ENCODE assay signal across 21 cellular contexts in the genomic region with DNA sequence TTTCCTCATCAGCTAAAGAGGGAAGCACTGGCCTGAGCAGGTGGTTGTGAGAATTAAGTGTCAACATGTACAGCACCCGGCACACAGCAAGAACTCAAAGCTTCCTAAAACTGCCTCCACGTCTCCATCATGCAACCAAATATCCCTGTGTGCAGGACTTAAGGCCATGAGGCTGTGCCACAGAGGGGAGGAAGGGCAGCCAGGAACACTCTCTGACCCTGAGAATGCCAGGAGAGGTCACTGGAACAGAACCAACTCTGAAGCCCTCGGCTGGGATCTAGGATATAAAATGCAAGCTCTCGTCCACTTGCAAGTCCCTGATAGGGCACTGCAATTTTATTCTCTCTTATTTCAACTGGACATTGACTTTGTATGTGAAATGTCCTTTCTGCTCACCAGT. TPM values are rescaled to one million over a fixed set of nuclear protein-coding genes. Genes with fewer than 3 reads are reported as not detected.
DNase-seq lines count a peak whose midpoint lies in the region; ATAC-seq, FAIRE-seq and TF ChIP-seq lines count a peak whose summit lies in the region.
"Had no signal": no experiment of that assay in that cellular context is flagged by ENCODE, and none has a peak within 500 bp of the region (broad histone marks: within the 10 kb centered on the region; RNA-seq: fewer than 3 reads in every experiment).

No MANE protein-coding gene starts in this region.

- intact Hi-C loops in Right ventricle myocardium superior (cut with DNase I) (no loop called here), cardiac septum (cut with DNase I) (no loop called here), left ventricle myocardium superior (cut with micrococcal nuclease) (no loop called here)

- H2BK5ac ChIP-seq in neuronal stem cell (ENCODE audit: low read length) = no peak overlapping the region

- no peak overlapping the region for H2AK5ac ChIP-seq in neuronal stem cell (ENCODE audit: low read depth, low read length)

- no peak overlapping the region for H4K91ac ChIP-seq in neuronal stem cell (ENCODE audit: low read depth, low read length, poor library complexity)

- peak; percentile 32 for FAIRE-seq in bronchial epithelial cell (lab: Jason Lieb, UNC)
- FAIRE-seq: GM12891, GM18507, H54 had no signal

- H3K9me3 ChIP-seq in neuronal stem cell (replicated peaks in 1 of 2; ENCODE audit: control insufficient read depth in 2 of 2, insufficient read depth in 1 of 2, low read depth in 1 of 2, low read length in 2 of 2) = no peaks in the 10 kb centered on the region
- H3K9me3 ChIP-seq: HAP-1 had no signal

- H3K9ac ChIP-seq in neuronal stem cell (ENCODE audit: low read depth, low read length, poor library complexity) = no peak overlapping the region

- no CpG with 5 or more reads among the region's 4 CpGs for WGBS in neuronal stem cell (ENCODE audit: extremely low coverage in 2 of 2, insufficient read length in 2 of 2, insufficient replicate concordance in 1 of 2), 2 donors

- no peak overlapping the region for H3K4me2 ChIP-seq in neuronal stem cell (ENCODE audit: insufficient read depth, low read length, poor library complexity, severe bottlenecking)

- peaks cover 0 to 3% of the 10 kb centered on the region in 2 donors for H3K4me1 ChIP-seq in neuronal stem cell (ENCODE audit: control insufficient read depth in 2 of 2, insufficient read depth in 1 of 2, low read depth in 1 of 2, low read length in 2 of 2)
- H3K4me1 ChIP-seq: HAP-1 had no signal

- H3K36me3 ChIP-seq in bronchial epithelial cell (ENCODE audit: control insufficient read depth, insufficient read depth, low read length) (no peaks in the 10 kb centered on the region), neuronal stem cell (replicated peaks in 1 of 2; ENCODE audit: control insufficient read depth in 2 of 2, insufficient read depth in 2 of 2, low read length in 2 of 2) (no peaks in the 10 kb centered on the region)
- H3K36me3 ChIP-seq: HAP-1 had no signal

- H3K23ac ChIP-seq in neuronal stem cell (ENCODE audit: low read depth, low read length, poor library complexity) = no peak overlapping the region

- no peak overlapping the region for H3K14ac ChIP-seq in neuronal stem cell (ENCODE audit: low read length)

- H3K18ac ChIP-seq in neuronal stem cell (ENCODE audit: low read length) = peak overlapping the region; percentile 30

- no peak overlapping the region for H2BK15ac ChIP-seq in neuronal stem cell (ENCODE audit: low read length)

- H3K79me1 ChIP-seq in neuronal stem cell (ENCODE audit: low read depth, low read length) = no peaks in the 10 kb centered on the region

- TF ChIP-seq CTCF in bronchial epithelial cell (IDR thresholded peaks at IDR 0.05; ENCODE audit: insufficient read depth, low read length, severe bottlenecking) = no peak

- H2BK120ac ChIP-seq in neuronal stem cell (ENCODE audit: low read depth, low read length) = no peak overlapping the region

- H4K8ac ChIP-seq in neuronal stem cell (ENCODE audit: low read depth, low read length) = no peak overlapping the region

- H3K27ac ChIP-seq in neuronal stem cell (replicated peaks; ENCODE audit: low read length) = no peak overlapping the region

- DNase-seq in Right ventricle myocardium superior (no peak), cardiac septum (ENCODE audit: low spot score) (no peak), bronchial epithelial cell (ENCODE audit: low read depth) (no peak), left ventricle myocardium superior (no peak), neuronal stem cell (ENCODE audit: low spot score) (no peak), NCI-H526 treated with DMSO at 0.1 percent for 48 hours (lab: John Stamatoyannopoulos, UW) (no peak)
- DNase-seq: C1 segment of cervical spinal cord; Calu3; CD4-positive, alpha-beta memory T cell; COR-L47; DMS53; DMS79 treated with DMSO at 0.1 percent for 48 hours; GF-D8; GOT3; HFFc6 had no signal

- no peaks in the 10 kb centered on the region for H3K27me3 ChIP-seq in bronchial epithelial cell (ENCODE audit: control insufficient read depth, insufficient read depth, low read length)
- H3K27me3 ChIP-seq in neuronal stem cell (ENCODE audit: control insufficient read depth in 3 of 3, insufficient read depth in 3 of 3, low read depth in 1 of 3, low read length in 3 of 3) = peaks cover 0 to 17% (median 0%) of the 10 kb centered on the region in 3 experiments

- H2AFZ ChIP-seq in neuronal stem cell (ENCODE audit: low read length) = no peak overlapping the region

- ATAC-seq in Right ventricle myocardium superior (ENCODE audit: poor library complexity) (peak; percentile 60), left ventricle myocardium superior (peak; percentile 62), GM19351 (IDR thresholded peaks at IDR 0.05; ENCODE audit: unreplicated experiment) (no peak)

- no peak overlapping the region for H2BK12ac ChIP-seq in neuronal stem cell (ENCODE audit: low read length)

- H3K4me3 ChIP-seq in bronchial epithelial cell (ENCODE audit: low read depth, low read length) = no peak overlapping the region
- no peak overlapping the region for H3K4me3 ChIP-seq in neuronal stem cell (ENCODE audit: low read length in 2 of 2)
- H3K4me3 ChIP-seq: HAP-1 had no signal

- H3K4ac ChIP-seq in neuronal stem cell (ENCODE audit: low read length) = no peak overlapping the region

RNA-seq across cellular contexts. Expression of a gene that starts 12.2 kb away (rescaled TPM):
- total RNA-seq in Right ventricle myocardium superior (38.0 TPM), cardiac septum (54.0 TPM), bronchial epithelial cell (8.2 and 12.3 TPM in 2 replicates), left ventricle myocardium superior (40.9 TPM)
- 2.0 TPM for polyA plus RNA-seq in neuronal stem cell (2013, experiment 1 of 2)
- polyA plus RNA-seq in neuronal stem cell (2013, experiment 2 of 2) = 2.0 TPM
- total RNA-seq: G401 had no signal
